In the genomic region with DNA sequence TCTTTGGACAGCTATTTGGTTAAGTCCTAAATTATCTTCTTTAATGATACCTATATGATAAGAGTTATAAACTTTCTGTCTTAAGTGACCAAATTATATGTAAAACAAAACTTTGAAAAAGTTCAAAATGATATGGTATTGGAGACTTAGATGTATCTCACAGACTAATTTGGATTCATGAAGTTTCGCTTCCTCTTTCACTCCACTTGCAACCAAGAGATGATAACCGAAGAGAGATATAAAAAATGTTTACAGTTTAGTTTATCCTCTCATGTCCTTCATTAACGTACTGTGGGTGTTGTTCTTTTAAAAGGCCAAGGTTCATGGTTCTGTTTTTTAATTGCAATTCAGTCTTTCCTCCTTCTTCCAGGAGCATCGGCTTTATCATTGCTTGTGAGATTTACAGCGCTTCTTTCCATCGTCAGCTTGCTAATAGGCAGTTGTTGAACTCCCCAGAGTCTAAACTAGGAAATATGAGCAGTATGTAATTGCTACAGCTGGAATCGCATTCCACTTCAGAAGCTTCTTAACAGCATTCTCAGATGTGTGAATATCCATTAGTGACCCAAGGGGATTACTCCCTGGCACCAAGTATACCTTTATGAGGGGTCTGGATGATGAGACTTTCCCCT, we compare ENCODE assay signal across 8 cellular contexts.
DNase-seq lines count a peak whose midpoint lies in the region; ATAC-seq and TF ChIP-seq lines count a peak whose summit lies in the region.

No MANE protein-coding gene starts in this region.

- no peak overlapping the region for H3K27ac Mint-ChIP-seq in activated T-helper 2 cell treated with anti-CD3 and anti-CD28 coated beads, Interferon-gamma antibody, Interleukin-2, Interleukin-4, amounts not matched to agents 10 μg/mL and 5 μg/mL and 100 μg/mL, durations not matched to agents 14 hours and 24 hours and 36 hours

- H3K4me3 ChIP-seq in lower lobe of right lung: peak overlapping the region; percentile 21

- TF ChIP-seq CTCF in lower lobe of right lung (IDR thresholded peaks at IDR 0.05): no peak

- H3K27ac ChIP-seq in lower lobe of right lung: peak overlapping the region; percentile 66

- DNase-seq in NCI-H524 (lab: John Stamatoyannopoulos, UW) (peak; percentile 84 to 95), lower lobe of right lung (no peak), NCI-H446 (lab: John Stamatoyannopoulos, UW) (no peak), occipital lobe (lab: John Stamatoyannopoulos, UW) (no peak), mesenteric fat pad (ENCODE audit: low spot score) (no peak)
- no peak for DNase-seq in activated T-helper 2 cell treated with anti-CD3 and anti-CD28 coated beads, Interferon-gamma antibody, Interleukin-2, Interleukin-4, amounts not matched to agents 10 μg/mL and 5 μg/mL and 100 μg/mL, durations not matched to agents 14 hours and 24 hours and 36 hours (ENCODE audit: low spot score)

- intact Hi-C loops in lower lobe of right lung (cut with DNase I): no loop called here
- intact Hi-C loops in activated T-helper 2 cell treated with anti-CD3 and anti-CD28 coated beads, Interferon-gamma antibody, Interleukin-2, Interleukin-4, amounts not matched to agents 10 μg/mL and 5 μg/mL and 100 μg/mL, durations not matched to agents 14 hours and 24 hours and 36 hours (cut with micrococcal nuclease): no loop called here

- H3K4me1 Mint-ChIP-seq in activated T-helper 2 cell treated with anti-CD3 and anti-CD28 coated beads, Interferon-gamma antibody, Interleukin-2, Interleukin-4, amounts not matched to agents 10 μg/mL and 5 μg/mL and 100 μg/mL, durations not matched to agents 14 hours and 24 hours and 36 hours (ENCODE audit: low read depth): peaks cover 5% of the 10 kb centered on the region

- no peaks in the 10 kb centered on the region for H3K36me3 ChIP-seq in lower lobe of right lung

- H3K9me3 Mint-ChIP-seq in activated T-helper 2 cell treated with anti-CD3 and anti-CD28 coated beads, Interferon-gamma antibody, Interleukin-2, Interleukin-4, amounts not matched to agents 10 μg/mL and 5 μg/mL and 100 μg/mL, durations not matched to agents 14 hours and 24 hours and 36 hours: peaks cover 5% of the 10 kb centered on the region

- no peaks in the 10 kb centered on the region for H3K9me3 ChIP-seq in lower lobe of right lung

- no peaks in the 10 kb centered on the region for H3K36me3 Mint-ChIP-seq in activated T-helper 2 cell treated with anti-CD3 and anti-CD28 coated beads, Interferon-gamma antibody, Interleukin-2, Interleukin-4, amounts not matched to agents 10 μg/mL and 5 μg/mL and 100 μg/mL, durations not matched to agents 14 hours and 24 hours and 36 hours (ENCODE audit: low read depth)

- ATAC-seq in GM18867 (IDR thresholded peaks at IDR 0.05; ENCODE audit: unreplicated experiment) (peak; percentile 87), HG02938 (IDR thresholded peaks at IDR 0.05; ENCODE audit: unreplicated experiment) (peak; percentile 96), lower lobe of right lung (peak in 1 of 2 donors; percentile 36)

- no peaks in the 10 kb centered on the region for H3K27me3 ChIP-seq in lower lobe of right lung (ENCODE audit: low read depth)

- no peak overlapping the region for H3K4me3 Mint-ChIP-seq in activated T-helper 2 cell treated with anti-CD3 and anti-CD28 coated beads, Interferon-gamma antibody, Interleukin-2, Interleukin-4, amounts not matched to agents 10 μg/mL and 5 μg/mL and 100 μg/mL, durations not matched to agents 14 hours and 24 hours and 36 hours (ENCODE audit: low read depth)

- no peaks in the 10 kb centered on the region for H3K27me3 Mint-ChIP-seq in activated T-helper 2 cell treated with anti-CD3 and anti-CD28 coated beads, Interferon-gamma antibody, Interleukin-2, Interleukin-4, amounts not matched to agents 10 μg/mL and 5 μg/mL and 100 μg/mL, durations not matched to agents 14 hours and 24 hours and 36 hours (ENCODE audit: low read depth)

- peaks cover 10% of the 10 kb centered on the region for H3K4me1 ChIP-seq in lower lobe of right lung

Comparison
In these comparisons a context has a peak if more than half of its experiments do, and no peak if none do; other contexts are left out.
1. DNase-seq: peak in NCI-H524 (2 of 2); none in lower lobe of right lung (single experiment), activated T-helper 2 cell treated with anti-CD3 and anti-CD28 coated beads, Interferon-gamma antibody, Interleukin-2, Interleukin-4, amounts not matched to agents 10 μg/mL and 5 μg/mL and 100 μg/mL, durations not matched to agents 14 hours and 24 hours and 36 hours (single experiment), NCI-H446 (0 of 2), occipital lobe (single experiment) and mesenteric fat pad (single experiment).